In genomic region chr4:40308528-40309122, GRCh38 we compare ENCODE assay signal across 11 cellular contexts. TPM values are rescaled to one million over a fixed set of nuclear protein-coding genes. Genes with fewer than 3 reads are reported as not detected.
DNase-seq lines count a peak whose midpoint lies in the region; ATAC-seq and TF ChIP-seq lines count a peak whose summit lies in the region.
"Had no signal": no experiment of that assay in that cellular context is flagged by ENCODE, and none has a peak within 500 bp of the region (broad histone marks: within the 10 kb centered on the region; RNA-seq: fewer than 3 reads in every experiment).

No MANE protein-coding gene starts in this region.

- POLR2A ChIA-PET in CD8-positive, alpha-beta T cell (lab: Charles Lee): interaction anchor here (0.7 to 5.2 kb wide), 22 partner anchors 8 to 156 kb away, joined by 3 to 41 read pairs (median 6); no protein-coding TSS in a partner anchor
- POLR2A ChIA-PET in naive thymus-derived CD4-positive, alpha-beta T cell (lab: Charles Lee): interaction anchor here (1.0 to 16.3 kb wide), 20 partner anchors 8 to 253 kb away, joined by 3 to 229 read pairs (median 14); partner anchors contain the start of genes N4BP2 and RHOH

- ATAC-seq in CD8-positive, alpha-beta T cell: no peak
- no peak for ATAC-seq in naive thymus-derived CD4-positive, alpha-beta T cell
- ATAC-seq in GM18511 (IDR thresholded peaks at IDR 0.05; ENCODE audit: unreplicated experiment): no peak

- peaks cover 81% of the 10 kb centered on the region for H3K4me1 ChIP-seq in CD8-positive, alpha-beta T cell (ENCODE audit: insufficient read depth, low read length)
- peaks cover 40% of the 10 kb centered on the region for H3K4me1 ChIP-seq in HUES48 (ENCODE audit: control insufficient read depth, insufficient read depth, low read length)
- peaks cover 54 to 84% of the 10 kb centered on the region in 2 donors for H3K4me1 ChIP-seq in naive thymus-derived CD4-positive, alpha-beta T cell (ENCODE audit: control insufficient read depth in 2 of 2, insufficient read depth in 2 of 2, low read length in 2 of 2)

- no peak for DNase-seq in CD8-positive, alpha-beta T cell
- DNase-seq in activated T-helper 2 cell treated with anti-CD3 and anti-CD28 coated beads, Interferon-gamma antibody, Interleukin-2, Interleukin-4, amounts not matched to agents 10 μg/mL and 5 μg/mL and 100 μg/mL, durations not matched to agents 14 hours and 24 hours and 36 hours (ENCODE audit: low spot score): no peak
- DNase-seq in naive thymus-derived CD4-positive, alpha-beta T cell: no peak
- DNase-seq in inferior parietal cortex (ENCODE audit: extremely low spot score) (no peak), NCI-H1105 (lab: John Stamatoyannopoulos, UW) (no peak)
- DNase-seq in stimulated activated CD4-positive, alpha-beta T cell treated with anti-CD3 and anti-CD28 coated beads, Interleukin-1b, Interleukin-23, amount 100 ng/mL, for 48 hours: no peak
- DNase-seq: COR-L47, NCI-H1436 treated with DMSO at 0.1 percent for 48 hours had no signal

- H3K9ac ChIP-seq in HUES48 (ENCODE audit: low read depth, low read length): no peak overlapping the region; the same call in 1 of the 2 replicates

- peak overlapping the region; percentile 74 for H3K4me3 Mint-ChIP-seq in CD8-positive, alpha-beta T cell
- peak overlapping the region; percentile 67 for H3K4me3 Mint-ChIP-seq in activated T-helper 2 cell treated with anti-CD3 and anti-CD28 coated beads, Interferon-gamma antibody, Interleukin-2, Interleukin-4, amounts not matched to agents 10 μg/mL and 5 μg/mL and 100 μg/mL, durations not matched to agents 14 hours and 24 hours and 36 hours (ENCODE audit: low read depth)
- peak overlapping the region; percentile 70 to 85 (median 78) for H3K4me3 Mint-ChIP-seq in naive thymus-derived CD4-positive, alpha-beta T cell

- H3K9me3 Mint-ChIP-seq in CD8-positive, alpha-beta T cell: peaks cover 2% of the 10 kb centered on the region
- H3K9me3 Mint-ChIP-seq in activated T-helper 2 cell treated with anti-CD3 and anti-CD28 coated beads, Interferon-gamma antibody, Interleukin-2, Interleukin-4, amounts not matched to agents 10 μg/mL and 5 μg/mL and 100 μg/mL, durations not matched to agents 14 hours and 24 hours and 36 hours: peaks cover 9% of the 10 kb centered on the region
- H3K9me3 Mint-ChIP-seq in naive thymus-derived CD4-positive, alpha-beta T cell: peaks cover 0 to 11% (median 1%) of the 10 kb centered on the region in 11 donors

- H3K27ac ChIP-seq in CD8-positive, alpha-beta T cell (ENCODE audit: low read depth, low read length): peak overlapping the region; percentile 71
- peak overlapping the region; percentile 86 for H3K27ac ChIP-seq in HUES48 (ENCODE audit: low read depth, low read length)
- peak overlapping the region; percentile 87 for H3K27ac ChIP-seq in naive thymus-derived CD4-positive, alpha-beta T cell (ENCODE audit: low read depth, low read length)

- TF ChIP-seq CTCF in CD8-positive, alpha-beta T cell (IDR thresholded peaks at IDR 0.05): no peak

- no peaks in the 10 kb centered on the region for H3K27me3 ChIP-seq in CD8-positive, alpha-beta T cell (ENCODE audit: insufficient read depth, low read length)
- H3K27me3 ChIP-seq in HUES48 (ENCODE audit: control insufficient read depth, insufficient read depth, low read length): no peaks in the 10 kb centered on the region; the same call in 1 of the 2 replicates
- no peaks in the 10 kb centered on the region for H3K27me3 ChIP-seq in naive thymus-derived CD4-positive, alpha-beta T cell (ENCODE audit: control insufficient read depth in 2 of 2, insufficient read depth in 2 of 2, low read length in 2 of 2)
- H3K27me3 ChIP-seq: tibial nerve had no signal

- H3K36me3 ChIP-seq in CD8-positive, alpha-beta T cell (ENCODE audit: insufficient read depth, low read length): no peaks in the 10 kb centered on the region
- no peaks in the 10 kb centered on the region for H3K36me3 ChIP-seq in HUES48 (ENCODE audit: control insufficient read depth, insufficient read depth, low read length)
- no peaks in the 10 kb centered on the region for H3K36me3 ChIP-seq in naive thymus-derived CD4-positive, alpha-beta T cell (ENCODE audit: control insufficient read depth in 2 of 3, insufficient read depth in 3 of 3, low read length in 3 of 3)
- H3K36me3 ChIP-seq: tibial nerve had no signal

- H3K4me1 Mint-ChIP-seq in CD8-positive, alpha-beta T cell (ENCODE audit: low read depth): peaks cover 86% of the 10 kb centered on the region
- H3K4me1 Mint-ChIP-seq in activated T-helper 2 cell treated with anti-CD3 and anti-CD28 coated beads, Interferon-gamma antibody, Interleukin-2, Interleukin-4, amounts not matched to agents 10 μg/mL and 5 μg/mL and 100 μg/mL, durations not matched to agents 14 hours and 24 hours and 36 hours (ENCODE audit: low read depth): peaks cover 75% of the 10 kb centered on the region
- H3K4me1 Mint-ChIP-seq in naive thymus-derived CD4-positive, alpha-beta T cell: peaks cover 59 to 94% (median 86%) of the 10 kb centered on the region in 7 donors

- peak overlapping the region; percentile 13 for H3K4me3 ChIP-seq in CD8-positive, alpha-beta T cell (ENCODE audit: low read depth, low read length)
- no peak overlapping the region for H3K4me3 ChIP-seq in HUES48 (ENCODE audit: low read depth, low read length)
- H3K4me3 ChIP-seq in naive thymus-derived CD4-positive, alpha-beta T cell (ENCODE audit: low read length): peak overlapping the region; percentile 35
- H3K4me3 ChIP-seq: tibial nerve had no signal

- H3K27ac Mint-ChIP-seq in CD8-positive, alpha-beta T cell: peak overlapping the region; percentile 99
- H3K27ac Mint-ChIP-seq in activated T-helper 2 cell treated with anti-CD3 and anti-CD28 coated beads, Interferon-gamma antibody, Interleukin-2, Interleukin-4, amounts not matched to agents 10 μg/mL and 5 μg/mL and 100 μg/mL, durations not matched to agents 14 hours and 24 hours and 36 hours: peak overlapping the region; percentile 95
- H3K27ac Mint-ChIP-seq in naive thymus-derived CD4-positive, alpha-beta T cell: peak overlapping the region; percentile 94 to 100 (median 99)

- CTCF ChIA-PET in CD8-positive, alpha-beta T cell (lab: Charles Lee): interaction anchor here (0.7 to 8.4 kb wide), 22 partner anchors 8 to 252 kb away, joined by 3 to 118 read pairs (median 8); partner anchors contain the start of genes N4BP2 and RHOH
- CTCF ChIA-PET in naive thymus-derived CD4-positive, alpha-beta T cell (lab: Charles Lee): interaction anchor here (0.6 to 6.8 kb wide), 14 partner anchors 8 to 158 kb away, joined by 3 to 63 read pairs (median 5); partner anchors contain the start of gene RHOH

- no peaks in the 10 kb centered on the region for H3K27me3 Mint-ChIP-seq in CD8-positive, alpha-beta T cell (ENCODE audit: low read depth)
- no peaks in the 10 kb centered on the region for H3K27me3 Mint-ChIP-seq in activated T-helper 2 cell treated with anti-CD3 and anti-CD28 coated beads, Interferon-gamma antibody, Interleukin-2, Interleukin-4, amounts not matched to agents 10 μg/mL and 5 μg/mL and 100 μg/mL, durations not matched to agents 14 hours and 24 hours and 36 hours (ENCODE audit: low read depth)
- H3K27me3 Mint-ChIP-seq in naive thymus-derived CD4-positive, alpha-beta T cell: no peaks in the 10 kb centered on the region

- intact Hi-C loops in CD8-positive, alpha-beta T cell (cut with DNase I, micrococcal nuclease): loop anchor here (1.0 to 5.0 kb wide), 15 partner anchors 7 to 252 kb away; partner anchors contain the start of genes N4BP2 (in 1 of the 2) and RHOH (in 1 of the 2)
- intact Hi-C loops in activated T-helper 2 cell treated with anti-CD3 and anti-CD28 coated beads, Interferon-gamma antibody, Interleukin-2, Interleukin-4, amounts not matched to agents 10 μg/mL and 5 μg/mL and 100 μg/mL, durations not matched to agents 14 hours and 24 hours and 36 hours (cut with micrococcal nuclease): loop anchor here (1.0 to 5.0 kb wide), 7 partner anchors 8 to 611 kb away; partner anchors contain the start of genes N4BP2, PDS5A and UBE2K
- intact Hi-C loops in naive thymus-derived CD4-positive, alpha-beta T cell (cut with micrococcal nuclease): loop anchor here (1.0 to 10.0 kb wide), 23 partner anchors 7 to 1644 kb away; partner anchors contain the start of genes KLF3 (in 1 of the 2), LIAS (in 1 of the 2), N4BP2 (in 1 of the 2) and PDS5A (in 1 of the 2)

- no peaks in the 10 kb centered on the region for H3K36me3 Mint-ChIP-seq in CD8-positive, alpha-beta T cell
- peaks cover 10% of the 10 kb centered on the region for H3K36me3 Mint-ChIP-seq in activated T-helper 2 cell treated with anti-CD3 and anti-CD28 coated beads, Interferon-gamma antibody, Interleukin-2, Interleukin-4, amounts not matched to agents 10 μg/mL and 5 μg/mL and 100 μg/mL, durations not matched to agents 14 hours and 24 hours and 36 hours (ENCODE audit: low read depth)
- peaks cover 0 to 14% (median 5%) of the 10 kb centered on the region in 5 donors for H3K36me3 Mint-ChIP-seq in naive thymus-derived CD4-positive, alpha-beta T cell

- H3K9me3 ChIP-seq in CD8-positive, alpha-beta T cell (ENCODE audit: low read length): no peaks in the 10 kb centered on the region
- H3K9me3 ChIP-seq in HUES48 (ENCODE audit: control insufficient read depth, insufficient read depth, low read length): peaks cover 7% of the 10 kb centered on the region
- no peaks in the 10 kb centered on the region for H3K9me3 ChIP-seq in naive thymus-derived CD4-positive, alpha-beta T cell (ENCODE audit: control insufficient read depth in 2 of 3, low read length in 3 of 3)

RNA-seq across cellular contexts. Expression of gene CHRNA9, which starts 26.5 kb away (rescaled TPM):
- total RNA-seq in CD8-positive, alpha-beta T cell: under 1 TPM; 0.14 to 0.58 TPM
- total RNA-seq in activated T-helper 2 cell treated with anti-CD3 and anti-CD28 coated beads, Interferon-gamma antibody, Interleukin-2, Interleukin-4, amounts not matched to agents 10 μg/mL and 5 μg/mL and 100 μg/mL, durations not matched to agents 14 hours and 24 hours and 36 hours: not detected in 2 replicates
- under 1 TPM in 3 of 5 experiments, not detected in 2; 0.30 to 0.46 (median 0.32) TPM for total RNA-seq in naive thymus-derived CD4-positive, alpha-beta T cell
- 1 to 10 TPM in 1 of 2 donors, not detected in 1; 1.1 TPM for polyA plus RNA-seq in naive thymus-derived CD4-positive, alpha-beta T cell
- total RNA-seq: tibial nerve had no signal
